ENCODE assay signal across 32 cellular contexts in genomic region chrX:109858602-109859341, GRCh38.
"Had no signal": no experiment of that assay in that cellular context is flagged by ENCODE, and none has a peak within 500 bp of the region (broad histone marks: within the 10 kb centered on the region; RNA-seq: fewer than 3 reads in every experiment).

No MANE protein-coding gene starts in this region.

- H3K27me3 Mint-ChIP-seq: activated B cell treated with CpG ODN at 0.5 μM for 24 hours; activated CD8-positive, alpha-beta T cell treated with anti-CD3 and anti-CD28 coated beads for 36 hours; activated naive CD8-positive, alpha-beta T cell; activated T-helper 17 cell treated with anti-CD3 and anti-CD28 coated beads, Interleukin-2, amount 50 U/mL, for 72 hours; T-helper 17 cell had no signal

- H3K4me1 Mint-ChIP-seq: activated T-helper 17 cell treated with anti-CD3 and anti-CD28 coated beads, Interleukin-2, amount 50 U/mL, for 72 hours; T-helper 17 cell had no signal

- ATAC-seq: activated CD4-positive, CD25-positive, alpha-beta regulatory T cell treated with anti-CD3 and anti-CD28 coated beads, Interleukin-2, amount 50 U/mL, for 24 hours; activated CD8-positive, alpha-beta T cell treated with anti-CD3 and anti-CD28 coated beads for 36 hours; activated T-cell treated with anti-CD3 and anti-CD28 coated beads, Interleukin-2, amount 50 U/mL, for 4 hours; activated T-helper 17 cell treated with anti-CD3 and anti-CD28 coated beads, Interleukin-2, amount 50 U/mL, for 72 hours; body of pancreas; T-helper 17 cell had no signal

- DNase-seq: activated B cell treated with CpG ODN at 0.5 μM for 24 hours; activated CD4-positive, alpha-beta T cell treated with anti-CD3 and anti-CD28 coated beads for 48 hours; activated CD4-positive, alpha-beta T cell treated with anti-CD3 and anti-CD28 coated beads, Interleukin-2, amount 50 U/mL, for 1 hour; activated CD4-positive, alpha-beta T cell treated with anti-CD3 and anti-CD28 coated beads, Interleukin-2, amount 50 U/mL, for 48 hours; activated CD8-positive, alpha-beta memory T cell treated with anti-CD3 and anti-CD28 coated beads for 24 hours; activated CD8-positive, alpha-beta T cell treated with anti-CD3 and anti-CD28 coated beads for 36 hours; activated effector memory CD4-positive, alpha-beta T cell treated with Interleukin-2 at 50 U/mL for 16 hours; activated gamma-delta T cell treated with Interleukin-2 at 50 U/mL for 16 hours; activated naive CD4-positive, alpha-beta T cell treated with anti-CD3 and anti-CD28 coated beads, Interleukin-2, amount 50 U/mL, for 16 hours; activated naive CD4-positive, alpha-beta T cell treated with Interleukin-2 at 50 U/mL for 16 hours; activated T-cell treated with anti-CD3 and anti-CD28 coated beads, Interleukin-2, amount 50 U/mL, for 4 hours; amniotic stem cell; anterior cingulate cortex; body of pancreas; caudate nucleus; cortex of kidney; effector CD8-positive, alpha-beta T cell; esophagus squamous epithelium; head of caudate nucleus; T-helper 1 cell; T-helper 17 cell; T1000; WERI-Rb-1 had no signal

- H3K27ac ChIP-seq: body of pancreas, epithelial cell of prostate, WERI-Rb-1 had no signal

- H3K36me3 Mint-ChIP-seq: activated naive CD8-positive, alpha-beta T cell had no signal

- H3K9me3 ChIP-seq: body of pancreas had no signal

- FAIRE-seq: colon, endometrium, endothelial cell of umbilical vein, frontal cortex had no signal

- H3K4me1 ChIP-seq: body of pancreas had no signal

- H3K4me3 ChIP-seq: body of pancreas, esophagus squamous epithelium had no signal

- H3K36me3 ChIP-seq: esophagus squamous epithelium, WERI-Rb-1 had no signal

- H3K4me3 Mint-ChIP-seq: activated B cell treated with CpG ODN at 0.5 μM for 24 hours; activated CD8-positive, alpha-beta T cell treated with anti-CD3 and anti-CD28 coated beads for 36 hours; activated naive CD8-positive, alpha-beta T cell; activated T-cell treated with anti-CD3 and anti-CD28 coated beads, Interleukin-2, amount 50 U/mL, for 4 hours; activated T-helper 17 cell treated with anti-CD3 and anti-CD28 coated beads, Interleukin-2, amount 50 U/mL, for 72 hours; T-helper 17 cell; T-helper 2 cell treated with Interferon-gamma antibody and Interleukin-4, amounts not matched to agents 5 μg/mL and 100 μg/mL, for 36 hours had no signal

- H3K9me3 Mint-ChIP-seq: activated B cell treated with CpG ODN at 0.5 μM for 24 hours; activated CD8-positive, alpha-beta T cell treated with anti-CD3 and anti-CD28 coated beads for 36 hours; activated T-helper 17 cell treated with anti-CD3 and anti-CD28 coated beads, Interleukin-2, amount 50 U/mL, for 72 hours had no signal

- H3K27ac Mint-ChIP-seq: activated B cell treated with CpG ODN at 0.5 μM for 24 hours; activated CD8-positive, alpha-beta T cell treated with anti-CD3 and anti-CD28 coated beads for 36 hours; activated naive CD8-positive, alpha-beta T cell; activated T-helper 17 cell treated with anti-CD3 and anti-CD28 coated beads, Interleukin-2, amount 50 U/mL, for 72 hours; T-helper 17 cell; T-helper 2 cell treated with Interferon-gamma antibody and Interleukin-4, amounts not matched to agents 5 μg/mL and 100 μg/mL, for 36 hours had no signal

- H3K27me3 ChIP-seq: body of pancreas, esophagus squamous epithelium had no signal
